Comparison of ENCODE assay signal across 1 cellular context in genomic region chr3:29311805-29312204, GRCh38.
TF ChIP-seq lines count a peak whose summit lies in the region.

No MANE protein-coding gene starts in this region.

TF ChIP-seq in H1, 55 proteins besides CTCF, POLR2A, EP300 and RAD21:
- TF ChIP-seq SIN3A (conservative IDR thresholded peaks at IDR 0.05 in 1 of 2, IDR thresholded peaks at IDR 0.05 in 1 of 2; ENCODE audit: low read depth in 1 of 2, low read length in 2 of 2), result no peak
- no peak for TF ChIP-seq SP4 (IDR thresholded peaks at IDR 0.05; ENCODE audit: low read length)
- TF ChIP-seq EZH2 (IDR thresholded peaks at IDR 0.05; ENCODE audit: low read depth, low read length, severe bottlenecking), result no peak
- TF ChIP-seq EGR1 (IDR thresholded peaks at IDR 0.05; ENCODE audit: borderline replicate concordance, low read depth, low read length), result no peak
- TF ChIP-seq GTF2F1 (IDR thresholded peaks at IDR 0.05; ENCODE audit: borderline replicate concordance, low read depth, low read length), result no peak
- TF ChIP-seq KDM4A (IDR thresholded peaks at IDR 0.05; ENCODE audit: low read depth, low read length, severe bottlenecking), result no peak
- no peak for TF ChIP-seq USF2 (IDR thresholded peaks at IDR 0.05; ENCODE audit: low read length)
- TF ChIP-seq CBX5 (IDR thresholded peaks at IDR 0.05; ENCODE audit: low read depth, low read length), result no peak
- no peak for TF ChIP-seq TCF12 (IDR thresholded peaks at IDR 0.05; ENCODE audit: low read depth, low read length)
- no peak for TF ChIP-seq CHD2 (IDR thresholded peaks at IDR 0.05; ENCODE audit: low read length)
- no peak for TF ChIP-seq SP1 (IDR thresholded peaks at IDR 0.05; ENCODE audit: low read depth, low read length)
- TF ChIP-seq RXRA (IDR thresholded peaks at IDR 0.05; ENCODE audit: insufficient read depth, low read depth, low read length), result no peak
- TF ChIP-seq SIRT6 (IDR thresholded peaks at IDR 0.05; ENCODE audit: low read length), result no peak
- TF ChIP-seq KDM5A (IDR thresholded peaks at IDR 0.05; ENCODE audit: low read length), result no peak
- TF ChIP-seq, protein P1, sequence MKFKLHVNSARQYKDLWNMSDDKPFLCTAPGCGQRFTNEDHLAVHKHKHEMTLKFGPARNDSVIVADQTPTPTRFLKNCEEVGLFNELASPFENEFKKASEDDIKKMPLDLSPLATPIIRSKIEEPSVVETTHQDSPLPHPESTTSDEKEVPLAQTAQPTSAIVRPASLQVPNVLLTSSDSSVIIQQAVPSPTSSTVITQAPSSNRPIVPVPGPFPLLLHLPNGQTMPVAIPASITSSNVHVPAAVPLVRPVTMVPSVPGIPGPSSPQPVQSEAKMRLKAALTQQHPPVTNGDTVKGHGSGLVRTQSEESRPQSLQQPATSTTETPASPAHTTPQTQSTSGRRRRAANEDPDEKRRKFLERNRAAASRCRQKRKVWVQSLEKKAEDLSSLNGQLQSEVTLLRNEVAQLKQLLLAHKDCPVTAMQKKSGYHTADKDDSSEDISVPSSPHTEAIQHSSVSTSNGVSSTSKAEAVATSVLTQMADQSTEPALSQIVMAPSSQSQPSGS (IDR thresholded peaks at IDR 0.05; ENCODE audit: low read length), result no peak
- no peak for TF ChIP-seq POLR2AphosphoS5 (IDR thresholded peaks at IDR 0.05; ENCODE audit: low read depth, low read length)
- no peak for TF ChIP-seq POU5F1 (IDR thresholded peaks at IDR 0.05; ENCODE audit: low read depth, low read length)
- no peak for TF ChIP-seq TBP (IDR thresholded peaks at IDR 0.05; ENCODE audit: low read depth, low read length)
